In genomic region chr16:70686376-70687171, GRCh38 we compare ENCODE assay signal across 9 cellular contexts. TPM values are rescaled to one million over a fixed set of nuclear protein-coding genes. Genes with fewer than 3 reads are reported as not detected.
A peak's percentile ranks its signal among the peaks of the same experiment; 100 is the strongest.
DNase-seq lines count a peak whose midpoint lies in the region; ATAC-seq, FAIRE-seq and TF ChIP-seq lines count a peak whose summit lies in the region.
"Had no signal": no experiment of that assay in that cellular context is flagged by ENCODE, and none has a peak within 500 bp of the region (broad histone marks: within the 10 kb centered on the region; RNA-seq: fewer than 3 reads in every experiment).

No MANE protein-coding gene starts in this region.

- H3K27ac ChIP-seq in A549 (peak overlapping the region; percentile 92 to 97), HUES64 (ENCODE audit: low read depth, low read length) (no peak overlapping the region), muscle layer of duodenum (ENCODE audit: low read length) (peak overlapping the region; percentile 21)

- peak overlapping the region; percentile 5; the same call in 1 of the 2 replicates for H3K9ac ChIP-seq in HUES64 (ENCODE audit: low read depth, low read length)

- 89% methylated on average over 25 of the region's 29 CpGs for WGBS in A549 (ENCODE audit: missing lambda C conversion rate)
- 51% methylated on average over 29 of the region's 29 CpGs for WGBS in HUES64

- H3K36me3 Mint-ChIP-seq in chondrocyte (ENCODE audit: low read depth), result peaks cover 3% of the 10 kb centered on the region

- DNase-seq in A549 (ENCODE audit: low read depth in 1 of 2, low spot score in 1 of 2) (no peak), chondrocyte (ENCODE audit: low spot score) (peak; percentile 93), NCI-H1694 (lab: John Stamatoyannopoulos, UW) (no peak)
- DNase-seq in stimulated activated CD8-positive, alpha-beta memory T cell treated with anti-CD3 and anti-CD28 coated beads, Interleukin-4, amount 100 ng/mL, for 48 hours, result no peak

- H3K4me1 ChIP-seq in A549 (peaks cover 84% of the 10 kb centered on the region), HUES64 (ENCODE audit: insufficient read depth, low read length) (peaks cover 16% of the 10 kb centered on the region), muscle layer of duodenum (ENCODE audit: control insufficient read depth in 1 of 2, insufficient read depth in 2 of 2, low read length in 2 of 2) (peaks cover 24 to 84% of the 10 kb centered on the region in 2 donors)

- 0 out of 5 replicates have a peak, but pooled peaks of 1 of the 2 experiments have one; percentile 6 for TF ChIP-seq RAD21 in A549 (conservative IDR thresholded peaks at IDR 0.05 in 1 of 2, IDR thresholded peaks at IDR 0.05 in 1 of 2)

- TF ChIP-seq POLR2A in A549 (IDR thresholded peaks at IDR 0.05; ENCODE audit: low read length), result no peak

- peak overlapping the region; percentile 89 for H3K27ac Mint-ChIP-seq in chondrocyte (ENCODE audit: unreplicated experiment)

- TF ChIP-seq EP300 in A549 (IDR thresholded peaks at IDR 0.05), result no peak

- peak; percentile 9 to 10; a peak in 5 of 6 replicates for ATAC-seq in A549
- no peak for ATAC-seq in HG02642 (IDR thresholded peaks at IDR 0.05; ENCODE audit: poor library complexity, unreplicated experiment)
- no peak for ATAC-seq in HG03520 (IDR thresholded peaks at IDR 0.05; ENCODE audit: unreplicated experiment)
- ATAC-seq: GM12878 had no signal

- FAIRE-seq in A549 (lab: Jason Lieb, UNC), result no peak
- FAIRE-seq: GM12878 had no signal

- peak overlapping the region; percentile 84 for H3K4me3 ChIP-seq in A549
- H3K4me3 ChIP-seq in HUES64 (ENCODE audit: low read length), result peak overlapping the region; percentile 67
- H3K4me3 ChIP-seq in muscle layer of duodenum (ENCODE audit: low read depth in 1 of 2, low read length in 2 of 2), result peak overlapping the region; percentile 37 to 50
- H3K4me3 ChIP-seq: GM12878 had no signal

- H3K27me3 Mint-ChIP-seq in chondrocyte (ENCODE audit: low read depth), result no peaks in the 10 kb centered on the region

- peak overlapping the region; percentile 64 for H3K4me3 Mint-ChIP-seq in chondrocyte (ENCODE audit: unreplicated experiment)

- peak overlapping the region; percentile 97 for H3K4me2 ChIP-seq in A549

- H3K9me3 ChIP-seq in A549, result no peaks in the 10 kb centered on the region
- H3K9me3 ChIP-seq in HUES64 (ENCODE audit: insufficient read depth, low read depth, low read length), result no peaks in the 10 kb centered on the region
- H3K9me3 ChIP-seq in muscle layer of duodenum (ENCODE audit: control insufficient read depth in 1 of 2, low read length in 2 of 2), result no peaks in the 10 kb centered on the region

- POLR2A ChIA-PET in A549 (lab: Yijun Ruan, JAX), result interaction anchor here (0.5 to 1.5 kb wide), 4 partner anchors 52 to 85 kb away, joined by 3 to 5 read pairs (median 4); no protein-coding TSS in a partner anchor

- CTCF ChIA-PET in A549 (lab: Yijun Ruan, JAX), result interaction anchor here (1.0 to 23.4 kb wide), 8 partner anchors 9 to 85 kb away, joined by 3 to 463 read pairs (median 6); no protein-coding TSS in a partner anchor

- no peaks in the 10 kb centered on the region for H3K9me3 Mint-ChIP-seq in chondrocyte (ENCODE audit: low read depth)

- H3K4me1 Mint-ChIP-seq in chondrocyte (ENCODE audit: low read depth), result peaks cover 71% of the 10 kb centered on the region

- TF ChIP-seq CTCF in A549 (IDR thresholded peaks at IDR 0.05), result no peak
- no peak for TF ChIP-seq CTCF in chondrocyte (IDR thresholded peaks at IDR 0.05)

- no peaks in the 10 kb centered on the region for H3K36me3 ChIP-seq in HUES64 (ENCODE audit: insufficient read depth, low read length)
- no peaks in the 10 kb centered on the region for H3K36me3 ChIP-seq in muscle layer of duodenum (ENCODE audit: control insufficient read depth in 1 of 2, insufficient read depth in 2 of 2, low read length in 2 of 2)

- H3K27me3 ChIP-seq in HUES64 (ENCODE audit: insufficient read depth, low read length) (no peaks in the 10 kb centered on the region), muscle layer of duodenum (ENCODE audit: low read depth, low read length) (no peaks in the 10 kb centered on the region)

TF ChIP-seq in A549, 52 proteins besides CTCF, POLR2A, EP300 and RAD21:
- TF ChIP-seq HOXB5 (CRISPR knock-in tag; IDR thresholded peaks at IDR 0.05) (no peak), RCOR1 (IDR thresholded peaks at IDR 0.05; ENCODE audit: low read depth, low read length) (no peak), CEBPB (IDR thresholded peaks at IDR 0.05) (no peak), ZFP36 (IDR thresholded peaks at IDR 0.05; ENCODE audit: borderline replicate concordance, partially characterized antibody) (no peak), NFE2L2 (conservative IDR thresholded peaks at IDR 0.05; ENCODE audit: low read length) (no peak), HMGXB4 (CRISPR knock-in tag; IDR thresholded peaks at IDR 0.05; ENCODE audit: borderline replicate concordance) (no peak), NR3C1 (IDR thresholded peaks at IDR 0.05) (no peak), E2F6 (IDR thresholded peaks at IDR 0.05; ENCODE audit: borderline replicate concordance, low read depth) (no peak), KDM5A (IDR thresholded peaks at IDR 0.05) (no peak)
TF ChIP-seq in A549: peak in this region for 0.

RNA-seq across cellular contexts. Expression of gene MTSS2, which starts 0.7 kb away (rescaled TPM):
- polyA plus RNA-seq in A549 (2011; rRNA removed) (10.8 and 13.1 TPM in 2 replicates), A549 (2017; fragmentation: RNase III; extraction: RNeasy Plus Mini Kit Qiagen cat#74134 plus additional on column Dnase treatment) (27.1 to 37.4 TPM (median 33.5 TPM) in 3 replicates)
- polyA plus RNA-seq in A549 (2012; cell fraction: cytosol; rRNA removed), result 52.8 and 65.7 TPM in 2 replicates
- 97.7 and 160 TPM in 2 replicates for polyA plus RNA-seq in A549 (2012; cell fraction: nucleus; rRNA removed)
- 11.4 and 19.0 TPM in 2 replicates for polyA minus RNA-seq in A549 (2011; rRNA and poly(A)+ RNA removed)
- 35.2 TPM for polyA plus RNA-seq in HUES64 (2013, experiment 1 of 2)
- polyA plus RNA-seq in HUES64 (2013, experiment 2 of 2), result 34.0 TPM
- total RNA-seq in chondrocyte, result 243 to 296 TPM (median 282 TPM) in 3 replicates

RNA-seq across cellular contexts. Expression of gene IL34, which starts 40.2 kb away (rescaled TPM):
- 0.12 and 0.25 TPM in 2 replicates for polyA plus RNA-seq in A549 (2011; rRNA removed)
- 0.73 and 1.2 TPM in 2 replicates for polyA plus RNA-seq in A549 (2012; cell fraction: cytosol; rRNA removed)
- 0.94 and 1.5 TPM in 2 replicates for polyA plus RNA-seq in A549 (2012; cell fraction: nucleus; rRNA removed)
- 0.29 to 0.89 TPM (median 0.40 TPM) in 3 replicates for polyA plus RNA-seq in A549 (2017; fragmentation: RNase III; extraction: RNeasy Plus Mini Kit Qiagen cat#74134 plus additional on column Dnase treatment)
- 0.41 TPM in 1 of 2 replicates, not detected in the other for polyA minus RNA-seq in A549 (2011; rRNA and poly(A)+ RNA removed)
- polyA plus RNA-seq in HUES64 (2013, experiment 1 of 2), result 1.7 TPM
- polyA plus RNA-seq in HUES64 (2013, experiment 2 of 2), result 2.7 TPM
- 13.0 to 25.0 TPM (median 20.8 TPM) in 3 replicates for total RNA-seq in chondrocyte
- total RNA-seq: GM12878 had no signal

Comparison
In these comparisons a context has a peak if more than half of its experiments do, and no peak if none do; other contexts are left out.
1. ATAC-seq: peak in A549 (2 of 2); none in HG02642 (single experiment) and HG03520 (single experiment).
2. Peak in every context shown above with its lines, with median percentiles within 50 percentile points of each other: H3K4me3 ChIP-seq.